8 cellular contexts compared by ENCODE assay signal in genomic region chr18:48800877-48801727, GRCh38.
A peak's percentile ranks its signal among the peaks of the same experiment; 100 is the strongest.
DNase-seq lines count a peak whose midpoint lies in the region; ATAC-seq and TF ChIP-seq lines count a peak whose summit lies in the region.

No MANE protein-coding gene starts in this region.

- TF ChIP-seq CTCF in GM20000 (IDR thresholded peaks at IDR 0.05; ENCODE audit: extremely low read depth, missing control alignments) (no peak), tibial artery (IDR thresholded peaks at IDR 0.05) (no peak)

- peak; percentile 35 for ATAC-seq in CD4-positive, CD25-positive, alpha-beta regulatory T cell (ENCODE audit: low read depth in 2 of 2)
- peak; percentile 57 for ATAC-seq in HG03558 (IDR thresholded peaks at IDR 0.05; ENCODE audit: extremely low read depth, unreplicated experiment)

- H3K9me3 ChIP-seq in CD4-positive, CD25-positive, alpha-beta regulatory T cell (ENCODE audit: control insufficient read depth in 2 of 2, low read length in 2 of 2): no peaks in the 10 kb centered on the region
- no peaks in the 10 kb centered on the region for H3K9me3 ChIP-seq in tibial artery

- no peak overlapping the region for H3K27ac ChIP-seq in CD4-positive, CD25-positive, alpha-beta regulatory T cell (ENCODE audit: insufficient read depth, low read length, poor library complexity, severe bottlenecking)
- peak overlapping the region; percentile 85 to 87 for H3K27ac ChIP-seq in tibial artery

- H3K36me3 Mint-ChIP-seq in CD4-positive, CD25-positive, alpha-beta regulatory T cell: peaks cover 8% of the 10 kb centered on the region

- peak in 1 of 3 donors; percentile 33 for DNase-seq in CD4-positive, CD25-positive, alpha-beta regulatory T cell
- DNase-seq in GM20000 (ENCODE audit: low spot score): peak; percentile 75
- DNase-seq in fibroblast of peridontal ligament (ENCODE audit: extremely low read depth): peak; percentile 43
- DNase-seq in tibial artery: peak; percentile 22 to 70
- no peak for DNase-seq in NCI-H1105 treated with DMSO at 0.1 percent for 48 hours (lab: John Stamatoyannopoulos, UW)
- no peak for DNase-seq in SW 1271 (lab: John Stamatoyannopoulos, UW)
- DNase-seq in DMS153 (lab: John Stamatoyannopoulos, UW): no peak

- H3K4me1 ChIP-seq in CD4-positive, CD25-positive, alpha-beta regulatory T cell (ENCODE audit: control insufficient read depth, insufficient read depth, low read length, poor library complexity, severe bottlenecking): peaks cover 11% of the 10 kb centered on the region
- H3K4me1 ChIP-seq in tibial artery: peaks cover under 1 to 84% (median 63%) of the 10 kb centered on the region in 4 donors

- peak overlapping the region in 2 of 3 donors; percentile 2 to 74 for H3K27ac Mint-ChIP-seq in CD4-positive, CD25-positive, alpha-beta regulatory T cell

- no peaks in the 10 kb centered on the region for H3K27me3 ChIP-seq in CD4-positive, CD25-positive, alpha-beta regulatory T cell (ENCODE audit: control insufficient read depth, insufficient read depth, low read length)
- H3K27me3 ChIP-seq in tibial artery: no peaks in the 10 kb centered on the region

- intact Hi-C loops in tibial artery (cut with DNase I; ENCODE audit: low total_unique reads): no loop called here

- peaks cover 7 to 36% (median 19%) of the 10 kb centered on the region in 4 donors for H3K4me1 Mint-ChIP-seq in CD4-positive, CD25-positive, alpha-beta regulatory T cell

- H3K4me3 ChIP-seq in CD4-positive, CD25-positive, alpha-beta regulatory T cell (ENCODE audit: low read depth, low read length): no peak overlapping the region
- H3K4me3 ChIP-seq in tibial artery: no peak overlapping the region

- no peaks in the 10 kb centered on the region for H3K9me3 Mint-ChIP-seq in CD4-positive, CD25-positive, alpha-beta regulatory T cell

- H3K4me3 Mint-ChIP-seq in CD4-positive, CD25-positive, alpha-beta regulatory T cell: peak overlapping the region in 1 of 4 donors; percentile 16

- no peaks in the 10 kb centered on the region for H3K27me3 Mint-ChIP-seq in CD4-positive, CD25-positive, alpha-beta regulatory T cell

- H3K36me3 ChIP-seq in CD4-positive, CD25-positive, alpha-beta regulatory T cell (ENCODE audit: control insufficient read depth, insufficient read depth, low read length): no peaks in the 10 kb centered on the region
- peaks cover 0 to 22% (median 0%) of the 10 kb centered on the region in 3 donors for H3K36me3 ChIP-seq in tibial artery

Comparison
In these comparisons a context has a peak if more than half of its experiments do, and no peak if none do; other contexts are left out.
1. DNase-seq: peak in GM20000 (single experiment), fibroblast of peridontal ligament (single experiment) and tibial artery (2 of 2); none in NCI-H1105 treated with DMSO at 0.1 percent for 48 hours (single experiment), SW 1271 (0 of 2) and DMS153 (single experiment).